Comparison of ENCODE assay signal across 9 cellular contexts in genomic region chr12:121240484-121241202, GRCh38. TPM values are rescaled to one million over a fixed set of nuclear protein-coding genes. Genes with fewer than 3 reads are reported as not detected.
A peak's percentile ranks its signal among the peaks of the same experiment; 100 is the strongest.
DNase-seq lines count a peak whose midpoint lies in the region; ATAC-seq, FAIRE-seq and TF ChIP-seq lines count a peak whose summit lies in the region.
"Had no signal": no experiment of that assay in that cellular context is flagged by ENCODE, and none has a peak within 500 bp of the region (broad histone marks: within the 10 kb centered on the region; RNA-seq: fewer than 3 reads in every experiment).

No MANE protein-coding gene starts in this region.

- TF ChIP-seq CTCF in astrocyte of the spinal cord (IDR thresholded peaks at IDR 0.05; ENCODE audit: low read depth, low read length) (no peak), lung (IDR thresholded peaks at IDR 0.05; ENCODE audit: control extremely low read depth, extremely low read depth) (no peak), D721Med (IDR thresholded peaks at IDR 0.05; ENCODE audit: insufficient read depth, missing control alignments) (no peak)

- peaks cover 0 to 8% of the 10 kb centered on the region in 2 donors for H3K4me1 ChIP-seq in lung (ENCODE audit: control insufficient read depth in 2 of 2, insufficient read depth in 2 of 2, low read length in 2 of 2)

- no peak for FAIRE-seq in D721Med (lab: Jason Lieb, UNC)

- DNase-seq in Ammon's horn (ENCODE audit: low spot score), result peak; percentile 32
- DNase-seq in UCSD-AML1 (lab: John Stamatoyannopoulos, UW; ENCODE audit: unreplicated experiment), result peak; percentile 66
- DNase-seq in astrocyte of the spinal cord (ENCODE audit: low read depth, low spot score), result peak; percentile 13
- peak; percentile 59 for DNase-seq in lung (ENCODE audit: low spot score)
- DNase-seq in stimulated activated CD8-positive, alpha-beta memory T cell treated with anti-CD3 and anti-CD28 coated beads, Interleukin-15, amount 100 ng/mL, for 24 hours (ENCODE audit: low read depth), result peak; percentile 53
- DNase-seq in NCI-H82 (lab: John Stamatoyannopoulos, UW), result no peak
- no peak for DNase-seq in D721Med (ENCODE audit: insufficient read length, low spot score)

- ATAC-seq in lung (ENCODE audit: insufficient read depth, low FRiP score), result peak; percentile 66
- no peak for ATAC-seq in GM19395 (IDR thresholded peaks at IDR 0.05; ENCODE audit: unreplicated experiment)

- peak overlapping the region in 1 of 2 donors; percentile 5 for H3K27ac ChIP-seq in lung (ENCODE audit: low read depth in 1 of 2, low read length in 1 of 2)
- H3K27ac ChIP-seq: C4-2B had no signal

- no peaks in the 10 kb centered on the region for H3K9me3 ChIP-seq in lung (ENCODE audit: control insufficient read depth in 2 of 2, insufficient read depth in 1 of 2, low read length in 1 of 2)

- in situ Hi-C loops in astrocyte of the spinal cord (cut with HindIII; ENCODE audit: low sequenced_read_pairs), result no loop called here

- H3K27me3 ChIP-seq in lung (ENCODE audit: control insufficient read depth, insufficient read depth), result no peaks in the 10 kb centered on the region

- H3K36me3 ChIP-seq in lung (ENCODE audit: control insufficient read depth in 2 of 2, insufficient read depth in 2 of 2, low read length in 2 of 2), result peaks cover 4 to 37% of the 10 kb centered on the region in 2 donors

- H3K4me3 ChIP-seq in astrocyte of the spinal cord (ENCODE audit: low read depth, low read length) (no peak overlapping the region), lung (no peak overlapping the region)

- WGBS in lung, 2 donors, result 31 to 57% methylated on average over 41 of the region's 41 CpGs

RNA-seq across cellular contexts. Expression of gene P2RX4, which starts 30.7 kb away (rescaled TPM):
- total RNA-seq in lung, result 10 to 100 TPM; 38.7 to 60.4 TPM
- polyA plus RNA-seq in lung, result 10 to 100 TPM; 29.5 to 54.1 TPM

RNA-seq across cellular contexts. Expression of gene CAMKK2, which starts 55.9 kb away (rescaled TPM):
- total RNA-seq in lung, result 10 to 100 TPM; 26.3 to 45.8 TPM
- polyA plus RNA-seq in lung, result 10 to 100 TPM; 12.0 to 46.3 TPM

Comparison
In these comparisons a context has a peak if more than half of its experiments do, and no peak if none do; other contexts are left out.
1. DNase-seq: peak in Ammon's horn (single experiment), UCSD-AML1 (single experiment), astrocyte of the spinal cord (single experiment), lung (single experiment) and stimulated activated CD8-positive, alpha-beta memory T cell treated with anti-CD3 and anti-CD28 coated beads, Interleukin-15, amount 100 ng/mL, for 24 hours (single experiment); none in NCI-H82 (single experiment) and D721Med (single experiment).